ENCODE assay signal across 8 cellular contexts in genomic region chr5:172284275-172284971, GRCh38. TPM values are rescaled to one million over a fixed set of nuclear protein-coding genes. Genes with fewer than 3 reads are reported as not detected.
A peak's percentile ranks its signal among the peaks of the same experiment; 100 is the strongest.
DNase-seq lines count a peak whose midpoint lies in the region; ATAC-seq and TF ChIP-seq lines count a peak whose summit lies in the region.

No MANE protein-coding gene starts in this region.

- H3K4me3 Mint-ChIP-seq in MCF 10A (ENCODE audit: unreplicated experiment): peak overlapping the region; percentile 95
- H3K4me3 Mint-ChIP-seq in stimulated activated naive B cell treated with anti-CD40 and anti-IgM and Interleukin-4, amounts not matched to agents 10 μg/mL and 1 μg/mL and 100 μg/mL, for 72 hours: peak overlapping the region; percentile 92 to 94

- H3K36me3 Mint-ChIP-seq in MCF 10A (ENCODE audit: insufficient read depth, unreplicated experiment): no peaks in the 10 kb centered on the region
- H3K36me3 Mint-ChIP-seq in stimulated activated naive B cell treated with anti-CD40 and anti-IgM and Interleukin-4, amounts not matched to agents 10 μg/mL and 1 μg/mL and 100 μg/mL, for 72 hours: peaks cover 0 to 4% of the 10 kb centered on the region in 2 donors

- no peaks in the 10 kb centered on the region for H3K27me3 ChIP-seq in kidney epithelial cell (ENCODE audit: control insufficient read depth, insufficient read depth, low read length)

- peak overlapping the region; percentile 97 for H3K27ac Mint-ChIP-seq in MCF 10A (ENCODE audit: low read depth, unreplicated experiment)
- peak overlapping the region; percentile 90 for H3K27ac Mint-ChIP-seq in stimulated activated naive B cell treated with anti-CD40 and anti-IgM and Interleukin-4, amounts not matched to agents 10 μg/mL and 1 μg/mL and 100 μg/mL, for 72 hours

- intact Hi-C loops in MCF 10A (cut with micrococcal nuclease): no loop called here

- H3K4me3 ChIP-seq in kidney epithelial cell (ENCODE audit: low read depth, low read length): peak overlapping the region; percentile 50

- peaks cover 29% of the 10 kb centered on the region for H3K4me1 Mint-ChIP-seq in MCF 10A (ENCODE audit: insufficient read depth, unreplicated experiment)
- peaks cover 6 to 28% of the 10 kb centered on the region in 2 donors for H3K4me1 Mint-ChIP-seq in stimulated activated naive B cell treated with anti-CD40 and anti-IgM and Interleukin-4, amounts not matched to agents 10 μg/mL and 1 μg/mL and 100 μg/mL, for 72 hours

- POLR2A ChIA-PET in MCF 10A (lab: Yijun Ruan, JAX): interaction anchor here (0.9 to 4.4 kb wide), 6 partner anchors 9 to 278 kb away, joined by 4 to 42 read pairs (median 9); partner anchors contain the start of gene FBXW11

- H3K36me3 ChIP-seq in kidney epithelial cell (ENCODE audit: control insufficient read depth, insufficient read depth, low read length): no peaks in the 10 kb centered on the region

- H3K9me3 Mint-ChIP-seq in MCF 10A (ENCODE audit: unreplicated experiment): no peaks in the 10 kb centered on the region
- H3K9me3 Mint-ChIP-seq in stimulated activated naive B cell treated with anti-CD40 and anti-IgM and Interleukin-4, amounts not matched to agents 10 μg/mL and 1 μg/mL and 100 μg/mL, for 72 hours: no peaks in the 10 kb centered on the region

- BruUV-seq in MCF 10A (replicated peaks; lab: Mats Ljungman, UMichigan): no TSS peak

- DNase-seq in GM03348 (ENCODE audit: low spot score) (peak; percentile 62), NCI-H226 (peak; percentile 6), MCF 10A (ENCODE audit: unreplicated experiment) (peak; percentile 40), kidney epithelial cell (ENCODE audit: low read depth) (no peak), NCI-H2107 treated with DMSO at 0.1 percent for 48 hours (lab: John Stamatoyannopoulos, UW; ENCODE audit: unreplicated experiment) (no peak)
- DNase-seq in stimulated activated naive B cell treated with anti-CD40 and anti-IgM and Interleukin-4, amounts not matched to agents 10 μg/mL and 1 μg/mL and 100 μg/mL, for 72 hours: no peak

- CTCF ChIA-PET in MCF 10A (lab: Yijun Ruan, JAX): interaction anchor here (0.7 to 1.9 kb wide), 10 partner anchors 7 to 413 kb away, joined by 3 to 16 read pairs (median 4); no protein-coding TSS in a partner anchor

- no peak for ATAC-seq in stimulated activated naive B cell treated with anti-CD40 and anti-IgM and Interleukin-4, amounts not matched to agents 10 μg/mL and 1 μg/mL and 100 μg/mL, for 72 hours (replicated peaks)
- ATAC-seq in HG02642 (IDR thresholded peaks at IDR 0.05; ENCODE audit: poor library complexity, unreplicated experiment): no peak
- ATAC-seq in GM21737 (IDR thresholded peaks at IDR 0.05; ENCODE audit: unreplicated experiment): no peak

- no peaks in the 10 kb centered on the region for H3K27me3 Mint-ChIP-seq in MCF 10A (ENCODE audit: insufficient read depth, unreplicated experiment)
- H3K27me3 Mint-ChIP-seq in stimulated activated naive B cell treated with anti-CD40 and anti-IgM and Interleukin-4, amounts not matched to agents 10 μg/mL and 1 μg/mL and 100 μg/mL, for 72 hours: no peaks in the 10 kb centered on the region

- no peak for TF ChIP-seq CTCF in MCF 10A (IDR thresholded peaks at IDR 0.05; ENCODE audit: unreplicated experiment)
- TF ChIP-seq CTCF in kidney epithelial cell (IDR thresholded peaks at IDR 0.05; ENCODE audit: insufficient read depth, low read length, poor library complexity, severe bottlenecking): no peak

RNA-seq across cellular contexts. Expression of gene UBTD2, which starts 0.9 kb away (rescaled TPM):
- 23.3 and 24.1 TPM in 2 replicates for total RNA-seq in MCF 10A (2022)
- 30.1 and 32.0 TPM in 2 replicates for total RNA-seq in kidney epithelial cell

Comparison
In these comparisons a context has a peak if more than half of its experiments do, and no peak if none do; other contexts are left out.
1. DNase-seq: peak in GM03348 (single experiment), NCI-H226 (single experiment) and MCF 10A (single experiment); none in kidney epithelial cell (single experiment), stimulated activated naive B cell treated with anti-CD40 and anti-IgM and Interleukin-4, amounts not matched to agents 10 μg/mL and 1 μg/mL and 100 μg/mL, for 72 hours (single experiment) and NCI-H2107 treated with DMSO at 0.1 percent for 48 hours (single experiment).